In genomic region chr2:50241292-50241691, GRCh38 we compare ENCODE assay signal across 7 cellular contexts.
"Had no signal": no experiment of that assay in that cellular context is flagged by ENCODE, and none has a peak within 500 bp of the region (broad histone marks: within the 10 kb centered on the region; RNA-seq: fewer than 3 reads in every experiment).

No MANE protein-coding gene starts in this region.

- ATAC-seq: GM23338, K562 had no signal

- DNase-seq: H9, HCEC 1CT, HFFc6, IMR-90, KG1 had no signal

- H3K4me2 ChIP-seq: GM23338 had no signal

- H2AFZ ChIP-seq: GM23338 had no signal

- H3K4me3 ChIP-seq: GM23338, K562 had no signal
